In the genomic region with DNA sequence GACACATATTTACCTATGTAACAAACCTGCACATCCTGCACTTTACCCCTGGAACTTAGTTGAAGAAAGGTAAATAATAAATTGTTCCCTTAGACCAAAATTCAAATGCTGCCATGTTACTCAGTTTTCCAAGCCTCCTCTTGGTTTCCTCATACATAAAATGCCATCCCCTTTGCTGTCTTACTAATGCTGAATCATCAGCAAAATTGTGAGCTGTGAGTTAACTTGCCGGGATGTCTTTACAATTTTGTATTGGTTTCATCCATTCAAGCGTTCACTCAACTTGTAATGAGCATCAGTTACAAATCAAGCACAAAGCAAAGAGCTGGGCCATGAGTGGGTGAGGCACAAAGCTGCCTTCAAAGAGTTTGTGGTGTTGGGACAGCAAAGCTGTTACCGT, we compare ENCODE assay signal across 16 cellular contexts.
DNase-seq lines count a peak whose midpoint lies in the region; TF ChIP-seq lines count a peak whose summit lies in the region.
"Had no signal": no experiment of that assay in that cellular context is flagged by ENCODE, and none has a peak within 500 bp of the region (broad histone marks: within the 10 kb centered on the region; RNA-seq: fewer than 3 reads in every experiment).

No MANE protein-coding gene starts in this region.

- H3K4me3 ChIP-seq in AG10803 (ENCODE audit: low read length) (no peak overlapping the region), Karpas-422 (ENCODE audit: low read length) (no peak overlapping the region), astrocyte of the spinal cord (ENCODE audit: low read depth, low read length) (no peak overlapping the region)
- H3K4me3 ChIP-seq: SK-N-MC, thyroid gland had no signal

- no peak overlapping the region for H3K9ac ChIP-seq in Karpas-422 (ENCODE audit: low read length)

- no peaks in the 10 kb centered on the region for H3K9me3 ChIP-seq in Karpas-422 (ENCODE audit: low read length)
- H3K9me3 ChIP-seq: thyroid gland had no signal

- no peak overlapping the region for H3K4me2 ChIP-seq in Karpas-422 (ENCODE audit: low read depth, low read length, poor library complexity, severe bottlenecking)

- H3K36me3 ChIP-seq in Karpas-422 (ENCODE audit: insufficient read depth, low read length), result no peaks in the 10 kb centered on the region
- H3K36me3 ChIP-seq: thyroid gland had no signal

- no peaks in the 10 kb centered on the region for H3K79me2 ChIP-seq in Karpas-422 (ENCODE audit: low read length)

- H3K9me2 ChIP-seq in Karpas-422 (replicated peaks; ENCODE audit: insufficient read depth, low read length), result no peaks in the 10 kb centered on the region

- no peaks in the 10 kb centered on the region; the same call in 1 of the 2 replicates for H4K20me1 ChIP-seq in Karpas-422 (ENCODE audit: insufficient read depth, low read depth, low read length)

- TF ChIP-seq CTCF in AG10803 (conservative IDR thresholded peaks at IDR 0.05; ENCODE audit: low read length), result no peak; the same call in 1 of the 2 replicates
- no peak for TF ChIP-seq CTCF in astrocyte of the spinal cord (IDR thresholded peaks at IDR 0.05; ENCODE audit: low read depth, low read length)

- H3K27ac ChIP-seq in Karpas-422 (ENCODE audit: low read length), result no peak overlapping the region
- H3K27ac ChIP-seq: SK-N-MC, thyroid gland had no signal

- DNase-seq in AG10803 (ENCODE audit: low read depth), result peak; percentile 65
- peak; percentile 21 for DNase-seq in Karpas-422
- DNase-seq in astrocyte of the spinal cord (ENCODE audit: low read depth, low spot score), result peak; percentile 56
- peak; percentile 16 for DNase-seq in glomerular visceral epithelial cell (ENCODE audit: extremely low spot score)
- DNase-seq in mucosa of gallbladder (ENCODE audit: low spot score), result no peak
- no peak for DNase-seq in KBM-7
- DNase-seq in iPS-NIHi7 (ENCODE audit: extremely low spot score), result no peak
- DNase-seq in NOMO-1 treated with dmso at 0.1 percent for 144 hours (lab: John Stamatoyannopoulos, UW; ENCODE audit: unreplicated experiment), result no peak
- DNase-seq: activated T-cell treated with anti-CD3 and anti-CD28 coated beads, Interleukin-2, amount 50 U/mL, for 72 hours; dermis blood vessel endothelial cell; NCI-H1694 treated with DMSO at 0.1 percent for 48 hours; NCI-H2227 treated with DMSO at 0.1 percent for 48 hours; stimulated activated CD4-positive, alpha-beta T cell treated with anti-CD3 and anti-CD28 coated beads, Interleukin-15, amount 100 ng/mL, for 24 hours; T1000; thyroid gland had no signal

- H3K27me3 ChIP-seq in Karpas-422 (ENCODE audit: low read length), result no peaks in the 10 kb centered on the region
- H3K27me3 ChIP-seq: thyroid gland had no signal

- H3K4me1 ChIP-seq in Karpas-422 (ENCODE audit: low read length), result no peaks in the 10 kb centered on the region
- H3K4me1 ChIP-seq: thyroid gland had no signal

- in situ Hi-C loops in astrocyte of the spinal cord (cut with HindIII; ENCODE audit: low sequenced_read_pairs) (no loop called here), KBM-7 (cut with MboI; ENCODE audit: low pct_unique_long_range_greater_than_20kb, low sequenced_read_pairs) (no loop called here)

- H2AFZ ChIP-seq in Karpas-422 (ENCODE audit: low read length), result no peak overlapping the region

Comparison
In these comparisons a context has a peak if more than half of its experiments do, and no peak if none do; other contexts are left out.
1. DNase-seq: peak in AG10803 (single experiment), Karpas-422 (single experiment), astrocyte of the spinal cord (single experiment) and glomerular visceral epithelial cell (single experiment); none in mucosa of gallbladder (single experiment), KBM-7 (single experiment), iPS-NIHi7 (single experiment) and NOMO-1 treated with dmso at 0.1 percent for 144 hours (single experiment).